In the genomic region with DNA sequence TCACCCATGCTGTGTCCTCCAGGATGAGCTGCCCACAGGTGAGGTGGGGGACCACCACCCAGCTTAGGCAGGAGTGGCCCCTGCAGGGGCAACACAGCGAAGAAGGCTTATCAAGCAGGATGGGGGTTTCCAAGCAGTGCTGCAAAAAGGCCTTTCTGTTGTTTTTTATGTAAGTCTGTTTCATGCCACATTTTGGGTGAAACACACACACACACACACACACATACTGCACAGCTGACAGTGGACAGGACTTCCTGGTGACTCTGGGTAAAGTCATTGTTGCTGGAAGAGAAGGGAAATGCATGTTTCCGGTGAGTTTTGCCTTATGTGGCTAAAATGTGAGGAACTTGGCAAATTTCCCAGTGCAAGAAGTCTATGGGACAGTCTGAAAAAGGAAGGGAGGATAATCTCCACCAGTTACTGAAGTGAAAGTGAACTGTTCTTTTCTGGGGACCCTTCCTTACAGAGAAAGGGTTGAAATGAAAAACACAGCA, we compare ENCODE assay signal across 8 cellular contexts.
DNase-seq lines count a peak whose midpoint lies in the region; ATAC-seq and TF ChIP-seq lines count a peak whose summit lies in the region.

No MANE protein-coding gene starts in this region.

- ATAC-seq in GM21825 (IDR thresholded peaks at IDR 0.05; ENCODE audit: unreplicated experiment) (peak; percentile 37), HG03521 (IDR thresholded peaks at IDR 0.05; ENCODE audit: unreplicated experiment) (no peak), GM21528 (IDR thresholded peaks at IDR 0.05; ENCODE audit: low FRiP score, unreplicated experiment) (no peak)

- H3K4me1 Mint-ChIP-seq in mesothelial cell of epicardium, result peaks cover 21% of the 10 kb centered on the region

- intact Hi-C loops in dorsolateral prefrontal cortex (cut with DNase I), result no loop called here

- TF ChIP-seq CTCF in dorsolateral prefrontal cortex (IDR thresholded peaks at IDR 0.05 in 54 of 56, conservative IDR thresholded peaks at IDR 0.05 in 2 of 56; ENCODE audit: low read depth in 1 of 56, partially characterized antibody in 56 of 56) (no peak), mesothelial cell of epicardium (IDR thresholded peaks at IDR 0.05; ENCODE audit: unreplicated experiment) (no peak)

- H3K27me3 Mint-ChIP-seq in mesothelial cell of epicardium (ENCODE audit: low read depth), result no peaks in the 10 kb centered on the region

- H3K4me3 Mint-ChIP-seq in mesothelial cell of epicardium, result no peak overlapping the region

- no peaks in the 10 kb centered on the region for H3K36me3 Mint-ChIP-seq in mesothelial cell of epicardium

- peak overlapping the region in 31 of 59 donors; percentile 0 to 77 (median 42) for H3K27ac ChIP-seq in dorsolateral prefrontal cortex

- DNase-seq in DMS153 (lab: John Stamatoyannopoulos, UW) (peak; percentile 53), RKO (ENCODE audit: low spot score) (peak; percentile 95), dorsolateral prefrontal cortex (no peak), mesothelial cell of epicardium (ENCODE audit: low spot score in 2 of 2, unreplicated experiment in 2 of 2) (no peak), NCI-H1048 (lab: John Stamatoyannopoulos, UW) (no peak)

- H3K9me3 Mint-ChIP-seq in mesothelial cell of epicardium, result peaks cover 10% of the 10 kb centered on the region

- H3K4me3 ChIP-seq in dorsolateral prefrontal cortex, result no peak overlapping the region

- no peaks in the 10 kb centered on the region for H3K27me3 ChIP-seq in dorsolateral prefrontal cortex

- peak overlapping the region; percentile 78 for H3K27ac Mint-ChIP-seq in mesothelial cell of epicardium

Comparison
In these comparisons a context has a peak if more than half of its experiments do, and no peak if none do; other contexts are left out.
1. DNase-seq: peak in DMS153 (single experiment) and RKO (single experiment); none in dorsolateral prefrontal cortex (0 of 10), mesothelial cell of epicardium (0 of 2) and NCI-H1048 (single experiment).